8 cellular contexts compared by ENCODE assay signal in the genomic region with DNA sequence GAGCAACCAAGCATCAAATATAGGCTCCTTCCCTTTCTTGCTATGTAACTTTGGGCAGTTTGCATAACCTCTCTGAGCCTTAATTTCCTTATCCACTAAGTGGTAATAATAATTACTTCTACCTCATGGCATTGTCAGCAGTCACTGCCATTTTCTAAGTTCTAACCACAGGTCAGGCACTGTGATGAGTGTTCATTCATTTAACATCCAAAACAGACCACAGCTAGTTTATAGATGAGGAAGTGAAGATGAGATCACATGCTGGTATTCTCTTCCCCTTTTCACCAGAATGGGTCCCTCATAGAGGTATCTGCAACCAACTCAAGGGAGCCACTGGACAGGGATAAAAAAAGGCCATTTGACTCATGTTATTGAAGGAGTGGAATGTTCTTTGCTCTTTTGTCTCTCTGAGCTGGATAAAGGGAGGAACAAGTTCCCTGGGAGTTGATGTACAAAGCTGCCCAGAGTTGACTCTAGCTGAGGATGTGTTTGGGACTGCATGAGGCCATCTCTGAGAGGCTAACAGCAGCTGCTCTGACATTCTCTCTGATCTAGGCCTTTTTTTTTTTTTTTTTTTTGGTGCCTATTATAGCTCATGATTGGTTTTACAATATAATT.
A peak's percentile ranks its signal among the peaks of the same experiment; 100 is the strongest.
DNase-seq lines count a peak whose midpoint lies in the region; ATAC-seq and TF ChIP-seq lines count a peak whose summit lies in the region.

No MANE protein-coding gene starts in this region.

- H3K79me2 ChIP-seq in DOHH2 (ENCODE audit: control insufficient read depth, low read length) (no peaks in the 10 kb centered on the region), hepatocyte (no peaks in the 10 kb centered on the region)

- ATAC-seq in GM19455 (IDR thresholded peaks at IDR 0.05; ENCODE audit: unreplicated experiment) = peak; percentile 95
- peak; percentile 96 for ATAC-seq in HG03354 (IDR thresholded peaks at IDR 0.05; ENCODE audit: poor library complexity, severe bottlenecking, unreplicated experiment)

- peak overlapping the region; percentile 19 for H3K4me2 ChIP-seq in DOHH2 (ENCODE audit: low read length)
- H3K4me2 ChIP-seq in hepatocyte = no peak overlapping the region

- 0 out of 2 replicates have a peak, but pooled peaks cover 3% of the 10 kb centered on the region for H3K36me3 ChIP-seq in DOHH2 (ENCODE audit: control insufficient read depth, low read length)
- H3K36me3 ChIP-seq in Caco-2 (ENCODE audit: control insufficient read depth, insufficient read depth, low read length) = no peaks in the 10 kb centered on the region
- H3K36me3 ChIP-seq in hepatocyte (replicated peaks; ENCODE audit: insufficient read depth, low read depth) = no peaks in the 10 kb centered on the region

- no peaks in the 10 kb centered on the region for H4K20me1 ChIP-seq in DOHH2 (ENCODE audit: control insufficient read depth, insufficient read depth, low read depth, low read length)
- no peaks in the 10 kb centered on the region for H4K20me1 ChIP-seq in hepatocyte (ENCODE audit: insufficient read depth, poor library complexity, severe bottlenecking)

- no TSS peak for BruUV-seq in Caco-2 (replicated peaks; lab: Mats Ljungman, UMichigan)

- no peak for TF ChIP-seq CTCF in DOHH2 (IDR thresholded peaks at IDR 0.05; ENCODE audit: low read depth, low read length, poor library complexity, severe bottlenecking)
- TF ChIP-seq CTCF in Caco-2 (IDR thresholded peaks at IDR 0.05; ENCODE audit: insufficient read depth in 1 of 2, low read depth in 1 of 2, low read length in 1 of 2, severe bottlenecking in 1 of 2, unreplicated experiment in 1 of 2) = no peak
- no peak for TF ChIP-seq CTCF in hepatocyte (IDR thresholded peaks at IDR 0.05; ENCODE audit: poor library complexity)

- no peak overlapping the region for H3K4me3 ChIP-seq in DOHH2 (ENCODE audit: low read length)
- H3K4me3 ChIP-seq in Caco-2 (ENCODE audit: low read depth, low read length) = no peak overlapping the region
- no peak overlapping the region for H3K4me3 ChIP-seq in hepatocyte

- POLR2A ChIA-PET in Caco-2 (lab: Charles Lee) = no interaction called here

- H3K4me1 Mint-ChIP-seq in activated T-helper 2 cell treated with anti-CD3 and anti-CD28 coated beads, Interferon-gamma antibody, Interleukin-2, Interleukin-4, amounts not matched to agents 10 μg/mL and 5 μg/mL and 100 μg/mL, durations not matched to agents 14 hours and 24 hours and 36 hours (ENCODE audit: low read depth) = peaks cover 38% of the 10 kb centered on the region
- H3K4me1 Mint-ChIP-seq in Caco-2 (ENCODE audit: low read depth, unreplicated experiment) = no peaks in the 10 kb centered on the region

- no peaks in the 10 kb centered on the region for H3K36me3 Mint-ChIP-seq in activated T-helper 2 cell treated with anti-CD3 and anti-CD28 coated beads, Interferon-gamma antibody, Interleukin-2, Interleukin-4, amounts not matched to agents 10 μg/mL and 5 μg/mL and 100 μg/mL, durations not matched to agents 14 hours and 24 hours and 36 hours (ENCODE audit: low read depth)
- H3K36me3 Mint-ChIP-seq in Caco-2 (ENCODE audit: insufficient read depth, unreplicated experiment) = no peaks in the 10 kb centered on the region

- intact Hi-C loops in activated T-helper 2 cell treated with anti-CD3 and anti-CD28 coated beads, Interferon-gamma antibody, Interleukin-2, Interleukin-4, amounts not matched to agents 10 μg/mL and 5 μg/mL and 100 μg/mL, durations not matched to agents 14 hours and 24 hours and 36 hours (cut with micrococcal nuclease) = loop anchor here (1.0 to 10.0 kb wide), 2 partner anchors 9 to 238 kb away; no protein-coding TSS in a partner anchor
- intact Hi-C loops in Caco-2 (cut with micrococcal nuclease; ENCODE audit: unreplicated experiment) = no loop called here

- H3K27ac Mint-ChIP-seq in activated T-helper 2 cell treated with anti-CD3 and anti-CD28 coated beads, Interferon-gamma antibody, Interleukin-2, Interleukin-4, amounts not matched to agents 10 μg/mL and 5 μg/mL and 100 μg/mL, durations not matched to agents 14 hours and 24 hours and 36 hours = peak overlapping the region; percentile 24
- no peak overlapping the region for H3K27ac Mint-ChIP-seq in Caco-2 (ENCODE audit: unreplicated experiment)

- peak overlapping the region; percentile 13 for H3K27ac ChIP-seq in DOHH2 (ENCODE audit: low read depth, low read length)
- no peak overlapping the region for H3K27ac ChIP-seq in hepatocyte

- no peaks in the 10 kb centered on the region for H3K9me3 Mint-ChIP-seq in activated T-helper 2 cell treated with anti-CD3 and anti-CD28 coated beads, Interferon-gamma antibody, Interleukin-2, Interleukin-4, amounts not matched to agents 10 μg/mL and 5 μg/mL and 100 μg/mL, durations not matched to agents 14 hours and 24 hours and 36 hours
- H3K9me3 Mint-ChIP-seq in Caco-2 (ENCODE audit: unreplicated experiment) = no peaks in the 10 kb centered on the region

- no peak overlapping the region for H3K4me3 Mint-ChIP-seq in activated T-helper 2 cell treated with anti-CD3 and anti-CD28 coated beads, Interferon-gamma antibody, Interleukin-2, Interleukin-4, amounts not matched to agents 10 μg/mL and 5 μg/mL and 100 μg/mL, durations not matched to agents 14 hours and 24 hours and 36 hours (ENCODE audit: low read depth)
- no peak overlapping the region for H3K4me3 Mint-ChIP-seq in Caco-2 (ENCODE audit: unreplicated experiment)

- H3K4me1 ChIP-seq in DOHH2 (ENCODE audit: control insufficient read depth, low read length) (peaks cover 43% of the 10 kb centered on the region), Caco-2 (no peaks in the 10 kb centered on the region), hepatocyte (ENCODE audit: insufficient read depth) (no peaks in the 10 kb centered on the region)

- H3K27me3 ChIP-seq in DOHH2 (ENCODE audit: control insufficient read depth, low read length) (no peaks in the 10 kb centered on the region), Caco-2 (replicated peaks; ENCODE audit: control insufficient read depth, insufficient read depth, low read length) (no peaks in the 10 kb centered on the region), hepatocyte (no peaks in the 10 kb centered on the region)

- H3K9me2 ChIP-seq in DOHH2 (replicated peaks; ENCODE audit: control insufficient read depth, low read length) (no peaks in the 10 kb centered on the region), hepatocyte (replicated peaks; ENCODE audit: insufficient read depth) (no peaks in the 10 kb centered on the region)

- CTCF ChIA-PET in Caco-2 (lab: Charles Lee) = interaction anchor here (0.6 kb wide), 2 partner anchors 19 to 95 kb away, joined by 3 to 7 read pairs; no protein-coding TSS in a partner anchor

- no peak for DNase-seq in activated T-helper 2 cell treated with anti-CD3 and anti-CD28 coated beads, Interferon-gamma antibody, Interleukin-2, Interleukin-4, amounts not matched to agents 10 μg/mL and 5 μg/mL and 100 μg/mL, durations not matched to agents 14 hours and 24 hours and 36 hours (ENCODE audit: low spot score)
- DNase-seq in Caco-2 (no peak), GM19240 (ENCODE audit: insufficient read length, low spot score) (no peak), hepatocyte (ENCODE audit: low spot score) (no peak)
- no peak for DNase-seq in activated CD4-positive, alpha-beta T cell treated with anti-CD3 and anti-CD28 coated beads, Interleukin-2, amount 50 U/mL, for 1 hour

- H2AFZ ChIP-seq in hepatocyte = no peak overlapping the region

- H3K9me3 ChIP-seq in DOHH2 (ENCODE audit: control insufficient read depth, insufficient read depth, low read length) (no peaks in the 10 kb centered on the region), Caco-2 (no peaks in the 10 kb centered on the region), hepatocyte (ENCODE audit: low read depth) (no peaks in the 10 kb centered on the region)

- no peaks in the 10 kb centered on the region for H3K27me3 Mint-ChIP-seq in activated T-helper 2 cell treated with anti-CD3 and anti-CD28 coated beads, Interferon-gamma antibody, Interleukin-2, Interleukin-4, amounts not matched to agents 10 μg/mL and 5 μg/mL and 100 μg/mL, durations not matched to agents 14 hours and 24 hours and 36 hours (ENCODE audit: low read depth)
- peaks cover 13% of the 10 kb centered on the region for H3K27me3 Mint-ChIP-seq in Caco-2 (ENCODE audit: insufficient read depth, unreplicated experiment)

- H3F3A ChIP-seq in DOHH2 (ENCODE audit: control insufficient read depth, insufficient read depth) = peaks cover 3% of the 10 kb centered on the region; the same call in 1 of the 2 replicates
